9 cellular contexts compared by ENCODE assay signal in genomic region chr11:64963072-64963631, GRCh38. TPM values are rescaled to one million over a fixed set of nuclear protein-coding genes. Genes with fewer than 3 reads are reported as not detected.
"Had no signal": no experiment of that assay in that cellular context is flagged by ENCODE, and none has a peak within 500 bp of the region (broad histone marks: within the 10 kb centered on the region; RNA-seq: fewer than 3 reads in every experiment).

No MANE protein-coding gene starts in this region.

- ATAC-seq: HepG2 had no signal

- H3K9me3 Mint-ChIP-seq: IgD-negative memory B cell had no signal

- DNase-seq: IMR-90, KBM-7, KG1 had no signal

- H3K27ac Mint-ChIP-seq: IgD-negative memory B cell had no signal

- H3K27me3 Mint-ChIP-seq: IgD-negative memory B cell had no signal

- FAIRE-seq: HepG2, HTR-8/SVneo had no signal

- H3K4me3 Mint-ChIP-seq: IgD-negative memory B cell had no signal

- H3K27ac ChIP-seq: HL-60 had no signal

RNA-seq across cellular contexts. Expression of gene MAJIN, which starts 8.8 kb away (rescaled TPM):
- total RNA-seq: HepG2, HT-29, HT1080, IMR-90 had no signal
- polyA plus RNA-seq: HepG2, IMR-90 had no signal

RNA-seq across cellular contexts. Expression of gene GPHA2, which starts 27.5 kb away (rescaled TPM):
- total RNA-seq: HT-29, HT1080, IMR-90 had no signal
- polyA plus RNA-seq: IgD-negative memory B cell, IMR-90 had no signal
